Comparison of ENCODE assay signal across 16 cellular contexts in genomic region chr11:110249066-110249465, GRCh38. TPM values are rescaled to one million over a fixed set of nuclear protein-coding genes. Genes with fewer than 3 reads are reported as not detected.
DNase-seq lines count a peak whose midpoint lies in the region; ATAC-seq and TF ChIP-seq lines count a peak whose summit lies in the region.
"Had no signal": no experiment of that assay in that cellular context is flagged by ENCODE, and none has a peak within 500 bp of the region (broad histone marks: within the 10 kb centered on the region; RNA-seq: fewer than 3 reads in every experiment).

No MANE protein-coding gene starts in this region.

- no peaks in the 10 kb centered on the region for H3K9me2 ChIP-seq in GM23338 (ENCODE audit: insufficient read depth)

- TF ChIP-seq CTCF in GM23338 (conservative IDR thresholded peaks at IDR 0.05; ENCODE audit: low read depth in 2 of 2) (peak; percentile 26 to 41; a peak in 3 of 4 replicates), right lobe of liver (IDR thresholded peaks at IDR 0.05) (peak in 3 of 4 donors; percentile 35 to 53 (median 39)), GM20000 (IDR thresholded peaks at IDR 0.05; ENCODE audit: extremely low read depth, missing control alignments) (no peak)

- H3K4me3 ChIP-seq in GM23338 (no peak overlapping the region), adipocyte (ENCODE audit: low read length) (no peak overlapping the region), right lobe of liver (no peak overlapping the region)
- H3K4me3 ChIP-seq: Peyer's patch had no signal

- no peaks in the 10 kb centered on the region for H3K9me3 Mint-ChIP-seq in GM23338
- H3K9me3 Mint-ChIP-seq: activated T-cell treated with anti-CD3 and anti-CD28 coated beads, Interleukin-2, amount 50 U/mL, for 4 hours had no signal

- DNase-seq in Ammon's horn (ENCODE audit: low spot score) = peak; percentile 29
- no peak for DNase-seq in GM23338 (ENCODE audit: low spot score)
- DNase-seq in adipocyte (ENCODE audit: low read depth) = peak; percentile 25
- DNase-seq in right lobe of liver = no peak
- no peak for DNase-seq in putamen (ENCODE audit: low spot score)
- no peak for DNase-seq in GM20000 (ENCODE audit: low spot score)
- DNase-seq: activated T-cell treated with anti-CD3 and anti-CD28 coated beads, Interleukin-2, amount 50 U/mL, for 4 hours; central memory CD4-positive, alpha-beta T cell; DMS53; HCEC 1CT; mesendoderm; NCI-H1930; Peyer's patch had no signal

- H3K27me3 Mint-ChIP-seq in GM23338 (ENCODE audit: insufficient read depth, low read depth, poor library complexity) = no peaks in the 10 kb centered on the region

- H3K27me3 ChIP-seq in GM23338 (ENCODE audit: insufficient read depth) (no peaks in the 10 kb centered on the region), adipocyte (replicated peaks; ENCODE audit: control insufficient read depth, insufficient read depth, low read length) (no peaks in the 10 kb centered on the region), right lobe of liver (no peaks in the 10 kb centered on the region)
- H3K27me3 ChIP-seq: Peyer's patch had no signal

- intact Hi-C loops in right lobe of liver (cut with DNase I) = no loop called here

- ATAC-seq in GM23338 (no peak), right lobe of liver (no peak), HG03432 (IDR thresholded peaks at IDR 0.05; ENCODE audit: unreplicated experiment) (no peak), HG03571 (IDR thresholded peaks at IDR 0.05; ENCODE audit: unreplicated experiment) (no peak)
- ATAC-seq: activated T-cell treated with anti-CD3 and anti-CD28 coated beads, Interleukin-2, amount 50 U/mL, for 4 hours had no signal

- no peak overlapping the region for H3K27ac Mint-ChIP-seq in GM23338

- no peaks in the 10 kb centered on the region for H3K4me1 Mint-ChIP-seq in GM23338

- H3K4me1 ChIP-seq in GM23338 (ENCODE audit: insufficient read depth) (no peaks in the 10 kb centered on the region), adipocyte (ENCODE audit: control insufficient read depth, insufficient read depth, low read length) (peaks cover 11% of the 10 kb centered on the region), right lobe of liver (peaks cover 0 to 9% (median 0%) of the 10 kb centered on the region in 4 donors)
- H3K4me1 ChIP-seq: Peyer's patch had no signal

- TF ChIP-seq POLR2A in right lobe of liver (IDR thresholded peaks at IDR 0.05) = no peak

- no peak overlapping the region for H3K4me2 ChIP-seq in GM23338

- H3K36me3 Mint-ChIP-seq in GM23338 (ENCODE audit: low read depth) = peaks cover 27% of the 10 kb centered on the region

- H3K9ac ChIP-seq in adipocyte (ENCODE audit: low read length) = no peak overlapping the region

- H3F3A ChIP-seq in GM23338 (replicated peaks; ENCODE audit: low read depth) = no peaks in the 10 kb centered on the region

- H3K4me3 Mint-ChIP-seq in GM23338 = no peak overlapping the region
- H3K4me3 Mint-ChIP-seq: activated T-cell treated with anti-CD3 and anti-CD28 coated beads, Interleukin-2, amount 50 U/mL, for 4 hours had no signal

- H3K27ac ChIP-seq in GM23338 (ENCODE audit: low read depth) (no peak overlapping the region), right lobe of liver (no peak overlapping the region)
- H3K27ac ChIP-seq: HL-60, Peyer's patch had no signal

- no peaks in the 10 kb centered on the region for H3K79me2 ChIP-seq in GM23338 (replicated peaks; ENCODE audit: insufficient read depth)

- H3K9me3 ChIP-seq in adipocyte (ENCODE audit: control insufficient read depth, low read length) = no peaks in the 10 kb centered on the region
- H3K9me3 ChIP-seq in right lobe of liver = no peaks in the 10 kb centered on the region
- H3K9me3 ChIP-seq: Peyer's patch had no signal

- WGBS in right lobe of liver (ENCODE audit: insufficient coverage, low coverage, low lambda C conversion rate, missing lambda C conversion rate) = 29% methylated on average over 1 of the region's 1 CpG

- no peaks in the 10 kb centered on the region for H4K20me1 ChIP-seq in GM23338 (replicated peaks; ENCODE audit: insufficient read depth)

- no peak overlapping the region for H2AFZ ChIP-seq in GM23338

- peaks cover 5% of the 10 kb centered on the region; the same call in 1 of the 2 replicates for H3K36me3 ChIP-seq in GM23338 (ENCODE audit: insufficient read depth)
- peaks cover 65% of the 10 kb centered on the region for H3K36me3 ChIP-seq in adipocyte (ENCODE audit: control insufficient read depth, insufficient read depth, low read length, severe bottlenecking)
- H3K36me3 ChIP-seq in right lobe of liver = peaks cover 0 to 31% (median under 1%) of the 10 kb centered on the region in 4 donors
- H3K36me3 ChIP-seq: Peyer's patch had no signal

TF ChIP-seq in GM23338, 12 proteins besides CTCF, POLR2A, EP300 and RAD21 (continues in another document):
- no peak for TF ChIP-seq POLR2AphosphoS5 (IDR thresholded peaks at IDR 0.05; ENCODE audit: low read depth)
- no peak for TF ChIP-seq JUNB (IDR thresholded peaks at IDR 0.05; ENCODE audit: unreplicated experiment)
- no peak for TF ChIP-seq ZNF331 (CRISPR knock-in tag; IDR thresholded peaks at IDR 0.05; ENCODE audit: low read depth)
- TF ChIP-seq, protein P1, sequence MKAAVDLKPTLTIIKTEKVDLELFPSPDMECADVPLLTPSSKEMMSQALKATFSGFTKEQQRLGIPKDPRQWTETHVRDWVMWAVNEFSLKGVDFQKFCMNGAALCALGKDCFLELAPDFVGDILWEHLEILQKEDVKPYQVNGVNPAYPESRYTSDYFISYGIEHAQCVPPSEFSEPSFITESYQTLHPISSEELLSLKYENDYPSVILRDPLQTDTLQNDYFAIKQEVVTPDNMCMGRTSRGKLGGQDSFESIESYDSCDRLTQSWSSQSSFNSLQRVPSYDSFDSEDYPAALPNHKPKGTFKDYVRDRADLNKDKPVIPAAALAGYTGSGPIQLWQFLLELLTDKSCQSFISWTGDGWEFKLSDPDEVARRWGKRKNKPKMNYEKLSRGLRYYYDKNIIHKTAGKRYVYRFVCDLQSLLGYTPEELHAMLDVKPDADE (IDR thresholded peaks at IDR 0.05) = no peak
- no peak for TF ChIP-seq EZH2 (IDR thresholded peaks at IDR 0.05; ENCODE audit: low read depth, unreplicated experiment)
- TF ChIP-seq, protein P2, sequence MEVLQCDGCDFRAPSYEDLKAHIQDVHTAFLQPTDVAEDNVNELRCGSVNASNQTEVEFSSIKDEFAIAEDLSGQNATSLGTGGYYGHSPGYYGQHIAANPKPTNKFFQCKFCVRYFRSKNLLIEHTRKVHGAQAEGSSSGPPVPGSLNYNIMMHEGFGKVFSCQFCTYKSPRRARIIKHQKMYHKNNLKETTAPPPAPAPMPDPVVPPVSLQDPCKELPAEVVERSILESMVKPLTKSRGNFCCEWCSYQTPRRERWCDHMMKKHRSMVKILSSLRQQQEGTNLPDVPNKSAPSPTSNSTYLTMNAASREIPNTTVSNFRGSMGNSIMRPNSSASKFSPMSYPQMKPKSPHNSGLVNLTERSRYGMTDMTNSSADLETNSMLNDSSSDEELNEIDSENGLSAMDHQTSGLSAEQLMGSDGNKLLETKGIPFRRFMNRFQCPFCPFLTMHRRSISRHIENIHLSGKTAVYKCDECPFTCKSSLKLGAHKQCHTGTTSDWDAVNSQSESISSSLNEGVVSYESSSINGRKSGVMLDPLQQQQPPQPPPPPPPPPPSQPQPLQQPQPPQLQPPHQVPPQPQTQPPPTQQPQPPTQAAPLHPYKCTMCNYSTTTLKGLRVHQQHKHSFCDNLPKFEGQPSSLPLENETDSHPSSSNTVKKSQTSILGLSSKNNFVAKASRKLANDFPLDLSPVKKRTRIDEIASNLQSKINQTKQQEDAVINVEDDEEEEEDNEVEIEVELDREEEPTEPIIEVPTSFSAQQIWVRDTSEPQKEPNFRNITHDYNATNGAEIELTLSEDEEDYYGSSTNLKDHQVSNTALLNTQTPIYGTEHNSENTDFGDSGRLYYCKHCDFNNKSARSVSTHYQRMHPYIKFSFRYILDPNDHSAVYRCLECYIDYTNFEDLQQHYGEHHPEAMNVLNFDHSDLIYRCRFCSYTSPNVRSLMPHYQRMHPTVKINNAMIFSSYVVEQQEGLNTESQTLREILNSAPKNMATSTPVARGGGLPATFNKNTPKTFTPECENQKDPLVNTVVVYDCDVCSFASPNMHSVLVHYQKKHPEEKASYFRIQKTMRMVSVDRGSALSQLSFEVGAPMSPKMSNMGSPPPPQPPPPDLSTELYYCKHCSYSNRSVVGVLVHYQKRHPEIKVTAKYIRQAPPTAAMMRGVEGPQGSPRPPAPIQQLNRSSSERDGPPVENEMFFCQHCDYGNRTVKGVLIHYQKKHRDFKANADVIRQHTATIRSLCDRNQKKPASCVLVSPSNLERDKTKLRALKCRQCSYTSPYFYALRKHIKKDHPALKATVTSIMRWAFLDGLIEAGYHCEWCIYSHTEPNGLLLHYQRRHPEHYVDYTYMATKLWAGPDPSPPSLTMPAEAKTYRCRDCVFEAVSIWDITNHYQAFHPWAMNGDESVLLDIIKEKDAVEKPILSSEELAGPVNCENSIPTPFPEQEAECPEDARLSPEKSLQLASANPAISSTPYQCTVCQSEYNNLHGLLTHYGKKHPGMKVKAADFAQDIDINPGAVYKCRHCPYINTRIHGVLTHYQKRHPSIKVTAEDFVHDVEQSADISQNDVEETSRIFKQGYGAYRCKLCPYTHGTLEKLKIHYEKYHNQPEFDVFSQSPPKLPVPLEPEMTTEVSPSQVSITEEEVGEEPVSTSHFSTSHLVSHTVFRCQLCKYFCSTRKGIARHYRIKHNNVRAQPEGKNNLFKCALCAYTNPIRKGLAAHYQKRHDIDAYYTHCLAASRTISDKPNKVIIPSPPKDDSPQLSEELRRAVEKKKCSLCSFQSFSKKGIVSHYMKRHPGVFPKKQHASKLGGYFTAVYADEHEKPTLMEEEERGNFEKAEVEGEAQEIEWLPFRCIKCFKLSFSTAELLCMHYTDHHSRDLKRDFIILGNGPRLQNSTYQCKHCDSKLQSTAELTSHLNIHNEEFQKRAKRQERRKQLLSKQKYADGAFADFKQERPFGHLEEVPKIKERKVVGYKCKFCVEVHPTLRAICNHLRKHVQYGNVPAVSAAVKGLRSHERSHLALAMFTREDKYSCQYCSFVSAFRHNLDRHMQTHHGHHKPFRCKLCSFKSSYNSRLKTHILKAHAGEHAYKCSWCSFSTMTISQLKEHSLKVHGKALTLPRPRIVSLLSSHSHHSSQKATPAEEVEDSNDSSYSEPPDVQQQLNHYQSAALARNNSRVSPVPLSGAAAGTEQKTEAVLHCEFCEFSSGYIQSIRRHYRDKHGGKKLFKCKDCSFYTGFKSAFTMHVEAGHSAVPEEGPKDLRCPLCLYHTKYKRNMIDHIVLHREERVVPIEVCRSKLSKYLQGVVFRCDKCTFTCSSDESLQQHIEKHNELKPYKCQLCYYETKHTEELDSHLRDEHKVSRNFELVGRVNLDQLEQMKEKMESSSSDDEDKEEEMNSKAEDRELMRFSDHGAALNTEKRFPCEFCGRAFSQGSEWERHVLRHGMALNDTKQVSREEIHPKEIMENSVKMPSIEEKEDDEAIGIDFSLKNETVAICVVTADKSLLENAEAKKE (CRISPR knock-in tag; IDR thresholded peaks at IDR 0.05) = no peak
- no peak for TF ChIP-seq NANOG (IDR thresholded peaks at IDR 0.05; ENCODE audit: borderline replicate concordance)
- no peak for TF ChIP-seq EZH2phosphoT487 (IDR thresholded peaks at IDR 0.05; ENCODE audit: unreplicated experiment)
- TF ChIP-seq CREB1 (CRISPR knock-in tag; IDR thresholded peaks at IDR 0.05; ENCODE audit: low read depth) = no peak

RNA-seq across cellular contexts. Expression of gene RDX, which starts 47.3 kb away (rescaled TPM):
- total RNA-seq in GM23338 (2014; rRNA removed; shearing (Covaris generic)) = 43.2 and 45.2 TPM in 2 replicates
- 153 and 226 TPM in 2 replicates for polyA plus RNA-seq in GM23338 (2016; fragmentation: Nextera tagmentation; extraction: Ambion mirVana)
- total RNA-seq in right lobe of liver = 10 to 100 TPM; 47.1 to 87.8 (median 81.8) TPM

Comparison
In these comparisons a context has a peak if more than half of its experiments do, and no peak if none do; other contexts are left out.
1. DNase-seq: peak in Ammon's horn (single experiment) and adipocyte (single experiment); none in GM23338 (single experiment), right lobe of liver (0 of 3), putamen (single experiment) and GM20000 (single experiment).